Comparison of ENCODE assay signal across 10 cellular contexts in genomic region chr18:12990128-12990485, GRCh38. TPM values are rescaled to one million over a fixed set of nuclear protein-coding genes. Genes with fewer than 3 reads are reported as not detected.
DNase-seq lines count a peak whose midpoint lies in the region; ATAC-seq, FAIRE-seq and TF ChIP-seq lines count a peak whose summit lies in the region.
"Had no signal": no experiment of that assay in that cellular context is flagged by ENCODE, and none has a peak within 500 bp of the region (broad histone marks: within the 10 kb centered on the region; RNA-seq: fewer than 3 reads in every experiment).

No MANE protein-coding gene starts in this region.

- H3K27me3 ChIP-seq in iPS-15b (ENCODE audit: control insufficient read depth, insufficient read depth, low read length): no peaks in the 10 kb centered on the region
- no peaks in the 10 kb centered on the region for H3K27me3 ChIP-seq in stomach

- intact Hi-C loops in activated CD4-positive, alpha-beta memory T cell treated with anti-CD3 and anti-CD28 coated beads for 36 hours (cut with micrococcal nuclease): loop anchor here (2.0 to 10.0 kb wide), 4 partner anchors 147 to 613 kb away; partner anchors contain the start of genes AFG3L2, CEP76 and PSMG2
- intact Hi-C loops in stomach (cut with DNase I; ENCODE audit: low total_unique reads): no loop called here

- H3K9me3 Mint-ChIP-seq in activated CD4-positive, alpha-beta memory T cell treated with anti-CD3 and anti-CD28 coated beads for 36 hours: no peaks in the 10 kb centered on the region

- TF ChIP-seq CTCF in stomach (IDR thresholded peaks at IDR 0.05): no peak
- no peak for TF ChIP-seq CTCF in D721Med (IDR thresholded peaks at IDR 0.05; ENCODE audit: insufficient read depth, missing control alignments)

- H3K27ac Mint-ChIP-seq in activated CD4-positive, alpha-beta memory T cell treated with anti-CD3 and anti-CD28 coated beads for 36 hours: peak overlapping the region; percentile 92

- peak overlapping the region in 2 of 5 donors; percentile 95 to 98 for H3K27ac ChIP-seq in stomach

- peak overlapping the region; percentile 96 for H3K4me3 Mint-ChIP-seq in activated CD4-positive, alpha-beta memory T cell treated with anti-CD3 and anti-CD28 coated beads for 36 hours

- FAIRE-seq in D721Med (lab: Jason Lieb, UNC): no peak
- FAIRE-seq: TTC549 had no signal

- ATAC-seq in activated CD4-positive, CD25-positive, alpha-beta regulatory T cell treated with anti-CD3 and anti-CD28 coated beads, Interleukin-2, amount 50 U/mL, for 24 hours: no peak
- ATAC-seq in GM21423 (IDR thresholded peaks at IDR 0.05; ENCODE audit: unreplicated experiment): no peak

- peaks cover 3% of the 10 kb centered on the region for H3K27me3 Mint-ChIP-seq in activated CD4-positive, alpha-beta memory T cell treated with anti-CD3 and anti-CD28 coated beads for 36 hours

- TF ChIP-seq POLR2A in stomach (IDR thresholded peaks at IDR 0.05): peak in 1 of 4 donors; percentile 14

- H3K9me3 ChIP-seq in iPS-15b (ENCODE audit: control insufficient read depth, insufficient read depth, low read length) (no peaks in the 10 kb centered on the region), stomach (no peaks in the 10 kb centered on the region)

- POLR2A ChIA-PET in activated CD4-positive, alpha-beta memory T cell treated with anti-CD3 and anti-CD28 coated beads for 36 hours (lab: Charles Lee): interaction anchor here (1.4 to 1.8 kb wide), 4 partner anchors 10 to 288 kb away, joined by 5 to 17 read pairs (median 10); partner anchors contain the start of genes CEP76 and SEH1L

- peaks cover 18% of the 10 kb centered on the region for H3K36me3 Mint-ChIP-seq in activated CD4-positive, alpha-beta memory T cell treated with anti-CD3 and anti-CD28 coated beads for 36 hours

- H3K4me1 ChIP-seq in iPS-15b (ENCODE audit: control insufficient read depth, insufficient read depth, low read length) (peaks cover 3% of the 10 kb centered on the region), stomach (peaks cover 17 to 36% (median 27%) of the 10 kb centered on the region in 4 donors)

- CTCF ChIA-PET in activated CD4-positive, alpha-beta memory T cell treated with anti-CD3 and anti-CD28 coated beads for 36 hours (lab: Charles Lee): interaction anchor here (1.6 kb wide), 1 partner anchor 169 kb away, joined by 6 read pairs; no protein-coding TSS in a partner anchor

- H3K9ac ChIP-seq in iPS-15b (ENCODE audit: low read depth, low read length): no peak overlapping the region

- WGBS in stomach, 5 donors: 20 to 47% (median 28%) methylated on average over 2 of the region's 2 CpGs

- H3K36me3 ChIP-seq in iPS-15b (ENCODE audit: control insufficient read depth, insufficient read depth, low read length) (no peaks in the 10 kb centered on the region), stomach (peaks cover 0 to 14% (median 7%) of the 10 kb centered on the region in 4 donors)

- peak overlapping the region; percentile 80 for H3K4me3 ChIP-seq in iPS-15b (ENCODE audit: low read depth, low read length)
- peak overlapping the region in 3 of 4 donors; percentile 84 to 95 (median 90) for H3K4me3 ChIP-seq in stomach

- H3K4me1 Mint-ChIP-seq in activated CD4-positive, alpha-beta memory T cell treated with anti-CD3 and anti-CD28 coated beads for 36 hours (ENCODE audit: low read depth): peaks cover 15% of the 10 kb centered on the region

- TF ChIP-seq EP300 in stomach (IDR thresholded peaks at IDR 0.05): no peak

- DNase-seq in activated CD4-positive, CD25-positive, alpha-beta regulatory T cell treated with anti-CD3 and anti-CD28 coated beads, Interleukin-2, amount 50 U/mL, for 72 hours: peak; percentile 49
- peak; percentile 66 for DNase-seq in activated CD4-positive, alpha-beta memory T cell treated with anti-CD3 and anti-CD28 coated beads for 36 hours
- DNase-seq in stomach (no peak), SHP77 (lab: John Stamatoyannopoulos, UW) (no peak), D721Med (ENCODE audit: insufficient read length, low spot score) (no peak)
- DNase-seq: COR-L47 had no signal

RNA-seq across cellular contexts. Expression of gene CEP192, which starts 1.1 kb away (rescaled TPM):
- total RNA-seq in activated CD4-positive, alpha-beta memory T cell treated with anti-CD3 and anti-CD28 coated beads for 36 hours: 10 to 100 TPM; 31.0 to 34.0 TPM
- 10 to 100 TPM; 31.7 to 55.8 (median 36.8) TPM for total RNA-seq in stomach
- polyA plus RNA-seq in stomach: 10 to 100 TPM in 1 of 3 donors, 1 to 10 TPM in 2; 6.4 to 12.8 (median 6.6) TPM

RNA-seq across cellular contexts. Expression of gene SEH1L, which starts 42.3 kb away (rescaled TPM):
- total RNA-seq in activated CD4-positive, alpha-beta memory T cell treated with anti-CD3 and anti-CD28 coated beads for 36 hours: 10 to 100 TPM; 90.3 to 92.5 TPM
- total RNA-seq in stomach: 10 to 100 TPM in 4 of 5 donors, 1 to 10 TPM in 1; 9.3 to 43.7 (median 17.5) TPM
- polyA plus RNA-seq in stomach: 10 to 100 TPM; 13.0 to 22.6 (median 18.4) TPM

Comparison
In these comparisons a context has a peak if more than half of its experiments do, and no peak if none do; other contexts are left out.
1. DNase-seq: peak in activated CD4-positive, CD25-positive, alpha-beta regulatory T cell treated with anti-CD3 and anti-CD28 coated beads, Interleukin-2, amount 50 U/mL, for 72 hours (single experiment) and activated CD4-positive, alpha-beta memory T cell treated with anti-CD3 and anti-CD28 coated beads for 36 hours (single experiment); none in stomach (single experiment), SHP77 (0 of 2) and D721Med (single experiment).